17 cellular contexts compared by ENCODE assay signal in the genomic region with DNA sequence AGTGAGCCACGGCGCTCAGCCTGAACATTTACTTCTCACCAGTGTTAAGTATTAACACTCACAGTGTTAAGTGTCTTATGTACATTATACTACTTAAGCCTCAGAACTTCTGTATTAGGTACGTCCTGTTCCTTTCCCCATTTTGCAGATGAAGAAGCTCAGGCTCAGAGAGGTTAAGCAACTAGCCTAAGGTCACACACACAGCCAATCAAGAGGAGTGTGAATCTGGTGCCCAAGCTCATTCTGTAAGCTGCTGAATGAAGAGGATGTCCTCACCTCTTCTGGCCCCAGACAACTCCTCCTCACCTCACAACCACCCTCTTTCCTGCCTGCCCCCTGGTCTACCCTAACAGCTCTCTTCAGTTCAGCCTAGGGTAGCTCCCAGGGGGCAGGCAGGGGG. TPM values are rescaled to one million over a fixed set of nuclear protein-coding genes. Genes with fewer than 3 reads are reported as not detected.
DNase-seq lines count a peak whose midpoint lies in the region; ATAC-seq, FAIRE-seq and TF ChIP-seq lines count a peak whose summit lies in the region.
"Had no signal": no experiment of that assay in that cellular context is flagged by ENCODE, and none has a peak within 500 bp of the region (broad histone marks: within the 10 kb centered on the region; RNA-seq: fewer than 3 reads in every experiment).

No MANE protein-coding gene starts in this region.

- H3K4me2 ChIP-seq in BLaER1 treated with 17β-estradiol and CSF1 and Interleukin-3, amounts not matched to agents 10 nM and 100 nM, result peak overlapping the region in 9 of 11 experiments; percentile 38 to 80 (median 63); a peak in 17 of 22 replicates
- no peak overlapping the region for H3K4me2 ChIP-seq in astrocyte (ENCODE audit: low read length)
- no peak overlapping the region for H3K4me2 ChIP-seq in neural progenitor cell

- DNase-seq in HFFc6, result no peak
- DNase-seq in astrocyte (ENCODE audit: low read depth), result no peak
- DNase-seq in neural progenitor cell (ENCODE audit: low spot score), result no peak
- DNase-seq in activated T-cell treated with anti-CD3 and anti-CD28 coated beads, Interleukin-2, amount 50 U/mL, for 24 hours, result no peak
- DNase-seq in CD1c-positive myeloid dendritic cell (ENCODE audit: extremely low spot score), result no peak
- DNase-seq: DMS 273 treated with DMSO at 0.1 percent for 48 hours, GF-D8, MV-4-11, NCI-H1417, NCI-H187 treated with DMSO at 0.1 percent for 48 hours, NCI-H69 had no signal

- H2AFZ ChIP-seq in astrocyte (ENCODE audit: low read depth, low read length), result no peak overlapping the region
- H2AFZ ChIP-seq in neural progenitor cell (replicated peaks), result no peak overlapping the region

- peaks cover 36% of the 10 kb centered on the region for H3K79me2 ChIP-seq in astrocyte (ENCODE audit: insufficient read depth, low read length)
- no peaks in the 10 kb centered on the region for H3K79me2 ChIP-seq in neural progenitor cell (ENCODE audit: low read depth)

- H3K4me1 Mint-ChIP-seq in HFFc6 (ENCODE audit: low read depth), result peaks cover 38% of the 10 kb centered on the region
- peaks cover 36% of the 10 kb centered on the region for H3K4me1 Mint-ChIP-seq in astrocyte (ENCODE audit: low read depth, unreplicated experiment)
- H3K4me1 Mint-ChIP-seq in neural progenitor cell, result peaks cover 19% of the 10 kb centered on the region
- H3K4me1 Mint-ChIP-seq in activated T-cell treated with anti-CD3 and anti-CD28 coated beads, Interleukin-2, amount 50 U/mL, for 24 hours (ENCODE audit: low read depth), result peaks cover 5% of the 10 kb centered on the region

- H3K27ac ChIP-seq in BLaER1 treated with 17β-estradiol and CSF1 and Interleukin-3, amounts not matched to agents 10 nM and 100 nM, result peak overlapping the region in 1 of 11 experiments; percentile 16; a peak in 1 of 22 replicates
- H3K27ac ChIP-seq in astrocyte (ENCODE audit: low read depth, low read length), result no peak overlapping the region
- H3K27ac ChIP-seq in neural progenitor cell, result no peak overlapping the region
- H3K27ac ChIP-seq: C4-2B had no signal

- H3K36me3 ChIP-seq in BLaER1 treated with 17β-estradiol and CSF1 and Interleukin-3, amounts not matched to agents 10 nM and 100 nM, result no peaks in the 10 kb centered on the region
- H3K36me3 ChIP-seq in astrocyte (ENCODE audit: insufficient read depth, low read length) (peaks cover 16% of the 10 kb centered on the region), neural progenitor cell (no peaks in the 10 kb centered on the region)

- peaks cover 28% of the 10 kb centered on the region for H3K36me3 Mint-ChIP-seq in HFFc6 (ENCODE audit: low read depth)
- peaks cover 23% of the 10 kb centered on the region for H3K36me3 Mint-ChIP-seq in astrocyte (ENCODE audit: low read depth, unreplicated experiment)
- H3K36me3 Mint-ChIP-seq in neural progenitor cell, result no peaks in the 10 kb centered on the region
- H3K36me3 Mint-ChIP-seq in activated T-cell treated with anti-CD3 and anti-CD28 coated beads, Interleukin-2, amount 50 U/mL, for 24 hours (ENCODE audit: low read depth), result no peaks in the 10 kb centered on the region

- no peaks in the 10 kb centered on the region; a peak in 1 of 22 replicates for H4K20me1 ChIP-seq in BLaER1 treated with 17β-estradiol and CSF1 and Interleukin-3, amounts not matched to agents 10 nM and 100 nM
- peaks cover 69% of the 10 kb centered on the region for H4K20me1 ChIP-seq in astrocyte (ENCODE audit: insufficient read depth, low read length)
- no peaks in the 10 kb centered on the region for H4K20me1 ChIP-seq in neural progenitor cell (ENCODE audit: low read depth)

- H3K4me3 ChIP-seq in BLaER1 treated with 17β-estradiol and CSF1 and Interleukin-3, amounts not matched to agents 10 nM and 100 nM, result no peak overlapping the region
- no peak overlapping the region for H3K4me3 ChIP-seq in astrocyte (ENCODE audit: insufficient read depth, low read depth, low read length)
- H3K4me3 ChIP-seq in neural progenitor cell, result no peak overlapping the region
- H3K4me3 ChIP-seq: A549 had no signal

- H3K9me3 ChIP-seq in BLaER1 treated with 17β-estradiol and CSF1 and Interleukin-3, amounts not matched to agents 10 nM and 100 nM (replicated peaks in 1 of 11), result no peaks in the 10 kb centered on the region
- H3K9me3 ChIP-seq in astrocyte (ENCODE audit: insufficient read depth, low read depth, low read length) (no peaks in the 10 kb centered on the region), neural progenitor cell (ENCODE audit: low read depth) (no peaks in the 10 kb centered on the region)
- H3K9me3 ChIP-seq: A549 had no signal

- H3K4me3 Mint-ChIP-seq in HFFc6 (no peak overlapping the region), astrocyte (ENCODE audit: unreplicated experiment) (no peak overlapping the region), neural progenitor cell (no peak overlapping the region)
- no peak overlapping the region for H3K4me3 Mint-ChIP-seq in activated T-cell treated with anti-CD3 and anti-CD28 coated beads, Interleukin-2, amount 50 U/mL, for 24 hours
- H3K4me3 Mint-ChIP-seq: IgD-negative memory B cell had no signal

- TF ChIP-seq CTCF in HFFc6 (IDR thresholded peaks at IDR 0.05) (no peak), astrocyte (IDR thresholded peaks at IDR 0.05; ENCODE audit: insufficient read depth, low read depth, low read length) (no peak), neural progenitor cell (IDR thresholded peaks at IDR 0.05) (no peak)

- peaks cover 2% of the 10 kb centered on the region for H3F3A ChIP-seq in neural progenitor cell (ENCODE audit: low read depth)

- H3K27me3 ChIP-seq in BLaER1 treated with 17β-estradiol and CSF1 and Interleukin-3, amounts not matched to agents 10 nM and 100 nM, result no peaks in the 10 kb centered on the region
- no peaks in the 10 kb centered on the region for H3K27me3 ChIP-seq in astrocyte (ENCODE audit: insufficient read depth, low read length)
- H3K27me3 ChIP-seq in neural progenitor cell, result no peaks in the 10 kb centered on the region

- H3K27ac Mint-ChIP-seq in HFFc6 (peak overlapping the region; percentile 55), astrocyte (ENCODE audit: unreplicated experiment) (peak overlapping the region; percentile 47), neural progenitor cell (peak overlapping the region; percentile 28)
- no peak overlapping the region for H3K27ac Mint-ChIP-seq in activated T-cell treated with anti-CD3 and anti-CD28 coated beads, Interleukin-2, amount 50 U/mL, for 24 hours
- H3K27ac Mint-ChIP-seq: IgD-negative memory B cell had no signal

- no peaks in the 10 kb centered on the region for H3K9me3 Mint-ChIP-seq in HFFc6
- H3K9me3 Mint-ChIP-seq in astrocyte (ENCODE audit: unreplicated experiment), result no peaks in the 10 kb centered on the region
- no peaks in the 10 kb centered on the region for H3K9me3 Mint-ChIP-seq in neural progenitor cell
- no peaks in the 10 kb centered on the region for H3K9me3 Mint-ChIP-seq in activated T-cell treated with anti-CD3 and anti-CD28 coated beads, Interleukin-2, amount 50 U/mL, for 24 hours
- H3K9me3 Mint-ChIP-seq: IgD-negative memory B cell had no signal

- peaks cover 14 to 56% (median 35%) of the 10 kb centered on the region in 10 experiments for H3K4me1 ChIP-seq in BLaER1 treated with 17β-estradiol and CSF1 and Interleukin-3, amounts not matched to agents 10 nM and 100 nM
- H3K4me1 ChIP-seq in astrocyte (ENCODE audit: insufficient read depth, low read length) (peaks cover 9% of the 10 kb centered on the region), neural progenitor cell (peaks cover 11% of the 10 kb centered on the region)

- H3K9ac ChIP-seq in BLaER1 treated with 17β-estradiol and CSF1 and Interleukin-3, amounts not matched to agents 10 nM and 100 nM, result peak overlapping the region in 5 of 11 experiments; percentile 3 to 39 (median 29); a peak in 3 of 22 replicates
- H3K9ac ChIP-seq in astrocyte (ENCODE audit: low read length), result no peak overlapping the region
- H3K9ac ChIP-seq in neural progenitor cell, result no peak overlapping the region

- H3K27me3 Mint-ChIP-seq in HFFc6 (ENCODE audit: insufficient read depth), result peaks cover 1% of the 10 kb centered on the region
- no peaks in the 10 kb centered on the region for H3K27me3 Mint-ChIP-seq in astrocyte (ENCODE audit: low read depth, unreplicated experiment)
- peaks cover 4% of the 10 kb centered on the region for H3K27me3 Mint-ChIP-seq in neural progenitor cell (ENCODE audit: insufficient read depth, low read depth)
- no peaks in the 10 kb centered on the region for H3K27me3 Mint-ChIP-seq in activated T-cell treated with anti-CD3 and anti-CD28 coated beads, Interleukin-2, amount 50 U/mL, for 24 hours

- FAIRE-seq in astrocyte (lab: Jason Lieb, UNC), result no peak
- FAIRE-seq: A549, GM12891 had no signal

- ATAC-seq in HG03354 (IDR thresholded peaks at IDR 0.05; ENCODE audit: poor library complexity, severe bottlenecking, unreplicated experiment), result no peak

RNA-seq across cellular contexts. Expression of gene CREB3L1, which starts 29.9 kb away (rescaled TPM):
- 100 to 1,000 TPM; 282 to 328 (median 310) TPM for total RNA-seq in HFFc6 (2021; fragmentation: NEBNext Ultra II Directional; extraction: Animal tissue kit (Norgen Biotek cat#: 25700))
- 324 and 399 TPM in 2 replicates for total RNA-seq in astrocyte
- total RNA-seq in neural progenitor cell (ENCODE audit: low replicate concordance), result 0.43 and 1.7 TPM in 2 replicates

RNA-seq across cellular contexts. Expression of gene DGKZ, which starts 39.9 kb away (rescaled TPM):
- 10 to 100 TPM; 40.4 to 49.8 (median 46.2) TPM for total RNA-seq in HFFc6 (2021; fragmentation: NEBNext Ultra II Directional; extraction: Animal tissue kit (Norgen Biotek cat#: 25700))
- 53.8 and 59.3 TPM in 2 replicates for total RNA-seq in astrocyte
- 12.5 and 55.5 TPM in 2 replicates for total RNA-seq in neural progenitor cell (ENCODE audit: low replicate concordance)

Comparison
In these comparisons a context has a peak if more than half of its experiments do, and no peak if none do; other contexts are left out.
1. H3K4me2 ChIP-seq: peak in BLaER1 treated with 17β-estradiol and CSF1 and Interleukin-3, amounts not matched to agents 10 nM and 100 nM (9 of 11); none in astrocyte (single experiment) and neural progenitor cell (single experiment).
2. RNA of gene CREB3L1, which starts 29.9 kb away (total RNA-seq): 324 to 399 TPM in astrocyte and 282 to 328 TPM in HFFc6; 0.43 to 1.7 TPM in neural progenitor cell; every median in the first group is over 100 times any median in the second.